Comparison of ENCODE assay signal across 24 cellular contexts in the genomic region with DNA sequence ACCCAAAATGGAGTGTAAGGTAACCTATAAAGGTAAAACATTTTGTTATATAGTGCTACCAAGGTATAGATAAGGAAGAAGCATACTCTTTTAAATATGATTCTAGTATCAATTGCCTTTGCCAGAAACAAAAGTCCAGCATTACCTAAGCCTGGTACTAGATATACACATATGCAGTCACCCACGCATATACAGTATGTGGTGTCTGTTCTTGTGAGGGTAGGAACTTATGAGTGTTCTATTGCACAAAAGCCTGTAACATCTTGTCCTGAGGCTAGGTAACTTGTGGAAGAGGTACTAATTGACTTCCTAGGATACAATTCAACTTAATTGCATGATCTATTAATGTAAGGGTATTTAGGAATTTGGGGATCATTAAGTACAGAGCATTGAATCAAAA. TPM values are rescaled to one million over a fixed set of nuclear protein-coding genes. Genes with fewer than 3 reads are reported as not detected.
"Had no signal": no experiment of that assay in that cellular context is flagged by ENCODE, and none has a peak within 500 bp of the region (broad histone marks: within the 10 kb centered on the region; RNA-seq: fewer than 3 reads in every experiment).

No MANE protein-coding gene starts in this region.

- H3K4me3 Mint-ChIP-seq: activated CD4-positive, alpha-beta memory T cell treated with anti-CD3 and anti-CD28 coated beads for 36 hours; activated CD4-positive, alpha-beta T cell treated with anti-CD3 and anti-CD28 coated beads, Interleukin-2, amount 10 ng/mL, durations not matched to agents 7 days and 5 days; activated naive CD4-positive, alpha-beta T cell treated with anti-CD3 and anti-CD28 coated beads for 36 hours; activated naive CD8-positive, alpha-beta T cell treated with anti-CD3 and anti-CD28 coated beads for 36 hours; activated T-cell treated with anti-CD3 and anti-CD28 coated beads, Interleukin-2, amount 50 U/mL, for 4 hours had no signal

- H3K36me3 Mint-ChIP-seq: activated CD4-positive, alpha-beta memory T cell treated with anti-CD3 and anti-CD28 coated beads for 36 hours had no signal

- ATAC-seq: activated T-cell treated with anti-CD3 and anti-CD28 coated beads, Interleukin-2, amount 50 U/mL, for 4 hours; Panc1 had no signal

- H3K9me3 ChIP-seq: SJCRH30, SK-N-SH had no signal

- H3K27ac Mint-ChIP-seq: activated CD4-positive, alpha-beta memory T cell treated with anti-CD3 and anti-CD28 coated beads for 36 hours; activated CD4-positive, alpha-beta T cell treated with anti-CD3 and anti-CD28 coated beads, Interleukin-2, amount 10 ng/mL, durations not matched to agents 7 days and 5 days; activated naive CD4-positive, alpha-beta T cell treated with anti-CD3 and anti-CD28 coated beads for 36 hours; activated naive CD8-positive, alpha-beta T cell treated with anti-CD3 and anti-CD28 coated beads for 36 hours had no signal

- H3K27ac ChIP-seq: SJCRH30, VCaP had no signal

- H3K9ac ChIP-seq: SK-N-SH had no signal

- H3K27me3 ChIP-seq: SJCRH30 had no signal

- H3K4me3 ChIP-seq: SJCRH30 had no signal

- H3K36me3 ChIP-seq: SJCRH30 had no signal

- H3K4me2 ChIP-seq: SK-N-SH had no signal

- DNase-seq: activated CD4-positive, alpha-beta memory T cell treated with anti-CD3 and anti-CD28 coated beads for 36 hours; activated CD4-positive, alpha-beta T cell treated with anti-CD3 and anti-CD28 coated beads, Interleukin-2, amount 10 ng/mL, durations not matched to agents 7 days and 5 days; activated CD4-positive, CD25-positive, alpha-beta regulatory T cell; activated CD8-positive, alpha-beta memory T cell treated with anti-CD3 and anti-CD28 coated beads for 24 hours; activated effector memory CD4-positive, alpha-beta T cell treated with anti-CD3 and anti-CD28 coated beads, Interleukin-2, amount 50 U/mL, for 16 hours; activated naive CD4-positive, alpha-beta T cell treated with anti-CD3 and anti-CD28 coated beads for 36 hours; activated naive CD8-positive, alpha-beta T cell treated with anti-CD3 and anti-CD28 coated beads for 36 hours; activated T-cell treated with anti-CD3 and anti-CD28 coated beads, Interleukin-2, amount 50 U/mL, for 4 hours; anterior cingulate cortex; central memory CD4-positive, alpha-beta T cell; NCI-H1105 treated with DMSO at 0.1 percent for 48 hours; NCI-H1436 treated with DMSO at 0.1 percent for 48 hours; NCI-H187; NCI-H2081; NCI-H524; Right ventricle myocardium superior; RPMI8226; SJCRH30; SK-N-SH; T-helper 1 cell had no signal

- H3K27me3 Mint-ChIP-seq: activated CD4-positive, alpha-beta memory T cell treated with anti-CD3 and anti-CD28 coated beads for 36 hours; activated CD4-positive, alpha-beta T cell treated with anti-CD3 and anti-CD28 coated beads, Interleukin-2, amount 10 ng/mL, durations not matched to agents 7 days and 5 days; activated naive CD8-positive, alpha-beta T cell treated with anti-CD3 and anti-CD28 coated beads for 36 hours had no signal

- H3K9me3 Mint-ChIP-seq: activated CD4-positive, alpha-beta memory T cell treated with anti-CD3 and anti-CD28 coated beads for 36 hours; activated CD4-positive, alpha-beta T cell treated with anti-CD3 and anti-CD28 coated beads, Interleukin-2, amount 10 ng/mL, durations not matched to agents 7 days and 5 days; activated naive CD4-positive, alpha-beta T cell treated with anti-CD3 and anti-CD28 coated beads for 36 hours; activated naive CD8-positive, alpha-beta T cell treated with anti-CD3 and anti-CD28 coated beads for 36 hours; activated T-cell treated with anti-CD3 and anti-CD28 coated beads, Interleukin-2, amount 50 U/mL, for 4 hours had no signal

- H3K4me1 ChIP-seq: SJCRH30 had no signal

- H3K4me1 Mint-ChIP-seq: activated CD4-positive, alpha-beta T cell treated with anti-CD3 and anti-CD28 coated beads, Interleukin-2, amount 10 ng/mL, durations not matched to agents 7 days and 5 days had no signal

RNA-seq across cellular contexts. Expression of a gene that starts 31.3 kb away (rescaled TPM):
- total RNA-seq: activated CD4-positive, alpha-beta memory T cell treated with anti-CD3 and anti-CD28 coated beads for 36 hours; activated CD4-positive, alpha-beta T cell treated with anti-CD3 and anti-CD28 coated beads, Interleukin-2, amount 10 ng/mL, durations not matched to agents 7 days and 5 days; activated naive CD4-positive, alpha-beta T cell treated with anti-CD3 and anti-CD28 coated beads for 36 hours; activated naive CD8-positive, alpha-beta T cell treated with anti-CD3 and anti-CD28 coated beads for 36 hours; activated T-cell treated with anti-CD3 and anti-CD28 coated beads, Interleukin-2, amount 50 U/mL, for 4 hours; Right ventricle myocardium superior; SJCRH30; T-helper 2 cell treated with Interferon-gamma antibody and Interleukin-4, amounts not matched to agents 100 ng/mL and 5 ng/mL, for 36 hours had no signal
- polyA plus RNA-seq: adipose tissue had no signal
